8 cellular contexts compared by ENCODE assay signal in genomic region chr19:35748106-35749020, GRCh38. TPM values are rescaled to one million over a fixed set of nuclear protein-coding genes. Genes with fewer than 3 reads are reported as not detected.
A peak's percentile ranks its signal among the peaks of the same experiment; 100 is the strongest.
DNase-seq lines count a peak whose midpoint lies in the region; ATAC-seq, FAIRE-seq and TF ChIP-seq lines count a peak whose summit lies in the region.

TSS of gene LIN37 (plus strand) at chr19:35748576. CDS start at chr19:35748725, 149 bp downstream.

- CTCF ChIA-PET in endothelial cell of umbilical vein (lab: Charles Lee): interaction anchor here (0.6 to 1.4 kb wide), 11 partner anchors 8 to 183 kb away, joined by 3 to 11 read pairs (median 3); partner anchors contain the start of gene KMT2B

- TSS peak; percentile 50 for BruUV-seq in endothelial cell of umbilical vein (replicated peaks; lab: Mats Ljungman, UMichigan)

- peak; percentile 99 for FAIRE-seq in endothelial cell of umbilical vein (lab: Jason Lieb, UNC)

- peak; percentile 92 for DNase-seq in D341Med (ENCODE audit: low spot score)
- peak; percentile 98 for DNase-seq in HuH-7 (ENCODE audit: low spot score)
- peak; percentile 98 for DNase-seq in activated T-cell treated with anti-CD3 and anti-CD28 coated beads for 1 hour (ENCODE audit: low read depth)
- peak; percentile 100 for DNase-seq in endothelial cell of umbilical vein (ENCODE audit: low read depth, low spot score)
- peak; percentile 100 for DNase-seq in midbrain (lab: John Stamatoyannopoulos, UW)
- DNase-seq in stimulated activated CD8-positive, alpha-beta memory T cell treated with anti-CD3 and anti-CD28 coated beads, Interleukin-2, amount 100 ng/mL, for 1 hour (ENCODE audit: low read depth in 2 of 2): peak; percentile 90 to 97

- TF ChIP-seq POLR2A in endothelial cell of umbilical vein (IDR thresholded peaks at IDR 0.05; ENCODE audit: low read depth, low read length): peak; percentile 94

- dilution Hi-C loops in endothelial cell of umbilical vein (cut with MboI; ENCODE audit: extremely low pct_ligation_motif_present, low sequenced_read_pairs): no loop called here

- H3K36me3 ChIP-seq in OCI-LY3 (replicated peaks; ENCODE audit: low read depth, low read length): no peaks in the 10 kb centered on the region
- H3K36me3 ChIP-seq in endothelial cell of umbilical vein (ENCODE audit: control insufficient read depth in 2 of 2, extremely low read depth in 1 of 2, insufficient read depth in 2 of 2, low read length in 2 of 2): peaks cover 0 to 7% of the 10 kb centered on the region in 2 experiments

- no peaks in the 10 kb centered on the region for H4K20me1 ChIP-seq in OCI-LY3 (ENCODE audit: insufficient read depth, low read length)
- no peaks in the 10 kb centered on the region for H4K20me1 ChIP-seq in endothelial cell of umbilical vein (replicated peaks; ENCODE audit: control insufficient read depth, extremely low read depth, insufficient read depth, low read length)

- H3K27me3 ChIP-seq in OCI-LY3 (ENCODE audit: low read depth, low read length) (no peaks in the 10 kb centered on the region), endothelial cell of umbilical vein (ENCODE audit: control insufficient read depth in 2 of 2, insufficient read depth in 2 of 2, low read length in 2 of 2) (no peaks in the 10 kb centered on the region)

- H3K9me3 ChIP-seq in OCI-LY3 (ENCODE audit: insufficient read depth, low read length): no peaks in the 10 kb centered on the region
- no peaks in the 10 kb centered on the region for H3K9me3 ChIP-seq in endothelial cell of umbilical vein (replicated peaks; ENCODE audit: control insufficient read depth, insufficient read depth, low read length)

- H3K27ac ChIP-seq in OCI-LY3 (ENCODE audit: low read length) (peak within 1 kb of the TSS; percentile 22), endothelial cell of umbilical vein (ENCODE audit: insufficient read depth, low read depth, low read length) (peak within 1 kb of the TSS; percentile 58)

- peaks cover 13% of the 10 kb centered on the region for H3K79me2 ChIP-seq in OCI-LY3 (ENCODE audit: low read length)
- peaks cover 22% of the 10 kb centered on the region for H3K79me2 ChIP-seq in endothelial cell of umbilical vein (ENCODE audit: control insufficient read depth, insufficient read depth, low read length)

- POLR2A ChIA-PET in endothelial cell of umbilical vein (lab: Charles Lee): interaction anchor here (0.6 to 1.1 kb wide), 3 partner anchors 9 to 59 kb away, joined by 3 to 8 read pairs (median 5); partner anchors contain the start of gene HSPB6

- peak; percentile 59 for ATAC-seq in GM21515 (IDR thresholded peaks at IDR 0.05; ENCODE audit: unreplicated experiment)

- H3K4me3 ChIP-seq in OCI-LY3 (ENCODE audit: low read length): peak within 1 kb of the TSS; percentile 92
- H3K4me3 ChIP-seq in endothelial cell of umbilical vein (replicated peaks in 1 of 3; ENCODE audit: insufficient read depth in 1 of 3, low read depth in 1 of 3, low read length in 3 of 3): peak within 1 kb of the TSS; percentile 78 to 90 (median 81)

- peaks cover 23% of the 10 kb centered on the region for H3K4me1 ChIP-seq in OCI-LY3 (ENCODE audit: low read length)
- peaks cover 19% of the 10 kb centered on the region for H3K4me1 ChIP-seq in endothelial cell of umbilical vein (ENCODE audit: control insufficient read depth, extremely low read depth, insufficient read depth, low read length)

- intact Hi-C loops in endothelial cell of umbilical vein (cut with micrococcal nuclease): loop anchor here (1.0 kb wide), 1 partner anchor 9 kb away; the partner anchor contains the start of gene HSPB6

- no peak for TF ChIP-seq CTCF in OCI-LY3 (IDR thresholded peaks at IDR 0.05; ENCODE audit: low read depth, low read length)
- TF ChIP-seq CTCF in endothelial cell of umbilical vein (IDR thresholded peaks at IDR 0.05; ENCODE audit: extremely low read depth in 1 of 2, insufficient read depth in 1 of 2, low read depth in 1 of 2, low read length in 2 of 2): no peak

- no peaks in the 10 kb centered on the region for H3K9me1 ChIP-seq in endothelial cell of umbilical vein (replicated peaks; ENCODE audit: control insufficient read depth, extremely low read depth, insufficient read depth, low read length)

- H3K9ac ChIP-seq in OCI-LY3 (ENCODE audit: low read length): peak within 1 kb of the TSS; percentile 81
- peak within 1 kb of the TSS; percentile 91 for H3K9ac ChIP-seq in endothelial cell of umbilical vein (replicated peaks; ENCODE audit: extremely low read depth, insufficient read depth, low read length)

- H3K4me2 ChIP-seq in OCI-LY3 (ENCODE audit: low read length) (peak within 1 kb of the TSS; percentile 83), endothelial cell of umbilical vein (ENCODE audit: insufficient read depth, low read length) (peak within 1 kb of the TSS; percentile 65)

- H2AFZ ChIP-seq in OCI-LY3 (ENCODE audit: low read depth, low read length) (peak within 1 kb of the TSS; percentile 80), endothelial cell of umbilical vein (ENCODE audit: low read depth, low read length) (peak within 1 kb of the TSS; percentile 84)

TF ChIP-seq in endothelial cell of umbilical vein, 7 proteins besides CTCF, POLR2A, EP300 and RAD21:
- TF ChIP-seq FOS (IDR thresholded peaks at IDR 0.05; ENCODE audit: borderline replicate concordance, insufficient read depth, low read length) (no peak), POLR2AphosphoS5 (IDR thresholded peaks at IDR 0.05; ENCODE audit: insufficient read depth, low read depth, low read length) (peak; percentile 83)
TF ChIP-seq in endothelial cell of umbilical vein: peak in this region for 1.

RNA-seq across cellular contexts. Expression of gene LIN37, which starts in this region (rescaled TPM):
- total RNA-seq in endothelial cell of umbilical vein: 11.3 and 15.5 TPM in 2 replicates
- polyA plus RNA-seq in endothelial cell of umbilical vein: 21.4 and 21.9 TPM in 2 replicates
- 13.8 and 16.6 TPM in 2 replicates for polyA plus RNA-seq in endothelial cell of umbilical vein (2011; cell fraction: cytosol; rRNA removed)
- polyA plus RNA-seq in endothelial cell of umbilical vein (2011; cell fraction: nucleus; rRNA removed): 39.5 and 46.4 TPM in 2 replicates
- polyA plus RNA-seq in endothelial cell of umbilical vein (2012): 15.6 and 16.3 TPM in 2 replicates
- polyA minus RNA-seq in endothelial cell of umbilical vein: 8.6 and 11.0 TPM in 2 replicates
- polyA minus RNA-seq in endothelial cell of umbilical vein (2011; cell fraction: cytosol; rRNA and poly(A)+ RNA removed): 6.6 TPM
- polyA minus RNA-seq in endothelial cell of umbilical vein (2011; cell fraction: nucleus; rRNA and poly(A)+ RNA removed): 11.9 and 16.5 TPM in 2 replicates

Comparison
In these comparisons a context has a peak if more than half of its experiments do, and no peak if none do; other contexts are left out.
1. Peak in every context shown above with its lines: DNase-seq, ATAC-seq, H3K4me3 ChIP-seq and H3K27ac ChIP-seq.